In the genomic region with DNA sequence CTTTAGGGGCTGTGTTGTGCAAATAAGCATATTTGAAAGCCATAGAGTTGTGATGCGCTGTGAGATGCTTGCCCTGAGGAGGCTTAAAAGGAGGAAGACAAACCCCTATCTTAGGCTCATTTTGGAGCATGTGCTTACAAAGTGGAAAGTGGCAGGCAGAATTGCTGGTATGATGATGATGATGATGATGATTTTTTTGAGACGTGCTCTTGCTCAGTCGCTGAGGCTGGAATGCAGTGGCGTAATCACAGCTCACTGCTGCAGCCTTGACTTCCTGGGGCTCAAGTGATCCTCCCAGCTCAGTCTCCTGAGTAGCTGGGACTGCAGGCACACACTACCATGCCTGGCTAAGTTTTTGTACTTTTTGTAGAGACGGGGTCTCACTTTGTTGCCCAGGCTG, we compare ENCODE assay signal across 1 cellular context.
TF ChIP-seq lines count a peak whose summit lies in the region.

No MANE protein-coding gene starts in this region.

TF ChIP-seq in HepG2, 621 proteins besides CTCF, POLR2A, EP300 and RAD21 (continued from another document):
- TF ChIP-seq ZNF646 (CRISPR knock-in tag; IDR thresholded peaks at IDR 0.05): no peak
- no peak for TF ChIP-seq ZNF207 (IDR thresholded peaks at IDR 0.05; ENCODE audit: borderline replicate concordance)
- no peak for TF ChIP-seq SSRP1 (CRISPR knock-in tag; IDR thresholded peaks at IDR 0.05)
- TF ChIP-seq, protein P1, sequence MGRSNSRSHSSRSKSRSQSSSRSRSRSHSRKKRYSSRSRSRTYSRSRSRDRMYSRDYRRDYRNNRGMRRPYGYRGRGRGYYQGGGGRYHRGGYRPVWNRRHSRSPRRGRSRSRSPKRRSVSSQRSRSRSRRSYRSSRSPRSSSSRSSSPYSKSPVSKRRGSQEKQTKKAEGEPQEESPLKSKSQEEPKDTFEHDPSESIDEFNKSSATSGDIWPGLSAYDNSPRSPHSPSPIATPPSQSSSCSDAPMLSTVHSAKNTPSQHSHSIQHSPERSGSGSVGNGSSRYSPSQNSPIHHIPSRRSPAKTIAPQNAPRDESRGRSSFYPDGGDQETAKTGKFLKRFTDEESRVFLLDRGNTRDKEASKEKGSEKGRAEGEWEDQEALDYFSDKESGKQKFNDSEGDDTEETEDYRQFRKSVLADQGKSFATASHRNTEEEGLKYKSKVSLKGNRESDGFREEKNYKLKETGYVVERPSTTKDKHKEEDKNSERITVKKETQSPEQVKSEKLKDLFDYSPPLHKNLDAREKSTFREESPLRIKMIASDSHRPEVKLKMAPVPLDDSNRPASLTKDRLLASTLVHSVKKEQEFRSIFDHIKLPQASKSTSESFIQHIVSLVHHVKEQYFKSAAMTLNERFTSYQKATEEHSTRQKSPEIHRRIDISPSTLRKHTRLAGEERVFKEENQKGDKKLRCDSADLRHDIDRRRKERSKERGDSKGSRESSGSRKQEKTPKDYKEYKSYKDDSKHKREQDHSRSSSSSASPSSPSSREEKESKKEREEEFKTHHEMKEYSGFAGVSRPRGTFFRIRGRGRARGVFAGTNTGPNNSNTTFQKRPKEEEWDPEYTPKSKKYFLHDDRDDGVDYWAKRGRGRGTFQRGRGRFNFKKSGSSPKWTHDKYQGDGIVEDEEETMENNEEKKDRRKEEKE (IDR thresholded peaks at IDR 0.05): no peak
- TF ChIP-seq FOXJ3 (CRISPR knock-in tag; IDR thresholded peaks at IDR 0.05; ENCODE audit: borderline replicate concordance): no peak
- TF ChIP-seq, protein P2, sequence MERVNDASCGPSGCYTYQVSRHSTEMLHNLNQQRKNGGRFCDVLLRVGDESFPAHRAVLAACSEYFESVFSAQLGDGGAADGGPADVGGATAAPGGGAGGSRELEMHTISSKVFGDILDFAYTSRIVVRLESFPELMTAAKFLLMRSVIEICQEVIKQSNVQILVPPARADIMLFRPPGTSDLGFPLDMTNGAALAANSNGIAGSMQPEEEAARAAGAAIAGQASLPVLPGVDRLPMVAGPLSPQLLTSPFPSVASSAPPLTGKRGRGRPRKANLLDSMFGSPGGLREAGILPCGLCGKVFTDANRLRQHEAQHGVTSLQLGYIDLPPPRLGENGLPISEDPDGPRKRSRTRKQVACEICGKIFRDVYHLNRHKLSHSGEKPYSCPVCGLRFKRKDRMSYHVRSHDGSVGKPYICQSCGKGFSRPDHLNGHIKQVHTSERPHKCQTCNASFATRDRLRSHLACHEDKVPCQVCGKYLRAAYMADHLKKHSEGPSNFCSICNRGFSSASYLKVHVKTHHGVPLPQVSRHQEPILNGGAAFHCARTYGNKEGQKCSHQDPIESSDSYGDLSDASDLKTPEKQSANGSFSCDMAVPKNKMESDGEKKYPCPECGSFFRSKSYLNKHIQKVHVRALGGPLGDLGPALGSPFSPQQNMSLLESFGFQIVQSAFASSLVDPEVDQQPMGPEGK (CRISPR knock-in tag; IDR thresholded peaks at IDR 0.05): 0 out of 2 replicates have a peak, but pooled peaks have one; percentile 15
- TF ChIP-seq NR1H2 (CRISPR knock-in tag; IDR thresholded peaks at IDR 0.05; ENCODE audit: borderline replicate concordance, low read depth): no peak
- no peak for TF ChIP-seq PCBP2 (optimal IDR thresholded peaks at IDR 0.05; ENCODE audit: low read depth, low read length, poor library complexity, severe bottlenecking)
- TF ChIP-seq ZNF678 (CRISPR knock-in tag; IDR thresholded peaks at IDR 0.05): no peak
- no peak for TF ChIP-seq SRSF1 (optimal IDR thresholded peaks at IDR 0.05; ENCODE audit: low read depth, low read length)
- TF ChIP-seq ZFP62 (CRISPR knock-in tag; IDR thresholded peaks at IDR 0.05): no peak
- TF ChIP-seq IRX3 (CRISPR knock-in tag; IDR thresholded peaks at IDR 0.05; ENCODE audit: borderline replicate concordance, low read depth): no peak
- no peak for TF ChIP-seq ZFP36L1 (CRISPR knock-in tag; IDR thresholded peaks at IDR 0.05)
- TF ChIP-seq GRHL1 (CRISPR knock-in tag; conservative IDR thresholded peaks at IDR 0.05): no peak
- TF ChIP-seq ZFAT (CRISPR knock-in tag; conservative IDR thresholded peaks at IDR 0.05): no peak
- TF ChIP-seq ZBTB21 (CRISPR knock-in tag; IDR thresholded peaks at IDR 0.05): no peak
- no peak for TF ChIP-seq SATB2 (CRISPR knock-in tag; IDR thresholded peaks at IDR 0.05)
- TF ChIP-seq PHF5A (CRISPR knock-in tag; IDR thresholded peaks at IDR 0.05; ENCODE audit: low read depth, unreplicated experiment): peak; percentile 58
- TF ChIP-seq ATF4 (CRISPR knock-in tag; IDR thresholded peaks at IDR 0.05): no peak
- TF ChIP-seq ZNF781 (CRISPR knock-in tag; IDR thresholded peaks at IDR 0.05; ENCODE audit: borderline replicate concordance, not compliant biosample characterization): no peak
- no peak for TF ChIP-seq ZNF713 (CRISPR knock-in tag; IDR thresholded peaks at IDR 0.05)
